21 cellular contexts compared by ENCODE assay signal in genomic region chr5:171710451-171711024, GRCh38.
"Had no signal": no experiment of that assay in that cellular context is flagged by ENCODE, and none has a peak within 500 bp of the region (broad histone marks: within the 10 kb centered on the region; RNA-seq: fewer than 3 reads in every experiment).

No MANE protein-coding gene starts in this region.

- ATAC-seq: activated CD8-positive, alpha-beta T cell treated with anti-CD3 and anti-CD28 coated beads for 36 hours; left lobe of liver; psoas muscle; right lobe of liver; T-helper 17 cell had no signal

- H3K4me1 ChIP-seq: psoas muscle, right lobe of liver, suprapubic skin, transverse colon had no signal

- DNase-seq: activated CD4-positive, alpha-beta T cell treated with anti-CD3 and anti-CD28 coated beads for 48 hours; activated CD8-positive, alpha-beta T cell treated with anti-CD3 and anti-CD28 coated beads for 36 hours; activated naive CD4-positive, alpha-beta T cell treated with anti-CD3 and anti-CD28 coated beads for 36 hours; activated T-cell treated with anti-CD3 and anti-CD28 coated beads, Interleukin-2, amount 50 U/mL, for 1 hour; aorta; cortex of kidney; effector CD8-positive, alpha-beta T cell; esophagus squamous epithelium; foreskin fibroblast; hypothalamus; psoas muscle; small intestine; stimulated activated CD4-positive, alpha-beta T cell treated with anti-CD3 and anti-CD28 coated beads, Interleukin-15, amount 100 ng/mL, for 24 hours; stimulated activated CD4-positive, alpha-beta T cell treated with anti-CD3 and anti-CD28 coated beads, Interleukin-2, amount 100 ng/mL, for 48 hours; T-helper 17 cell; transverse colon had no signal

- H3K27ac ChIP-seq: esophagus squamous epithelium, psoas muscle, right lobe of liver, suprapubic skin, transverse colon had no signal

- H3K9me3 ChIP-seq: esophagus squamous epithelium, psoas muscle, right lobe of liver, suprapubic skin, transverse colon had no signal

- H3K27me3 ChIP-seq: right lobe of liver, suprapubic skin, transverse colon had no signal

- FAIRE-seq: endothelial cell of umbilical vein, keratinocyte, small intestine had no signal

- H3K4me3 ChIP-seq: esophagus squamous epithelium, psoas muscle, right lobe of liver, suprapubic skin, transverse colon had no signal

- H3K36me3 ChIP-seq: esophagus squamous epithelium, right lobe of liver, suprapubic skin, transverse colon had no signal
